Comparison of ENCODE assay signal across 8 cellular contexts in genomic region chr11:3169235-3169951, GRCh38. TPM values are rescaled to one million over a fixed set of nuclear protein-coding genes. Genes with fewer than 3 reads are reported as not detected.
DNase-seq lines count a peak whose midpoint lies in the region; ATAC-seq, FAIRE-seq and TF ChIP-seq lines count a peak whose summit lies in the region.

No MANE protein-coding gene starts in this region.

- FAIRE-seq in A549 (lab: Jason Lieb, UNC): no peak

- H3K27ac Mint-ChIP-seq in activated T-helper 1 cell treated with anti-CD3 and anti-CD28 coated beads, Interleukin-12 subunit alpha, Interleukin-12 subunit beta, Interleukin-2, Interleukin-4 antibody, amounts not matched to agents 30 ng/mL and 10 ng/mL and 1 ng/mL, durations not matched to agents 14 hours and 24 hours and 36 hours: no peak overlapping the region
- H3K27ac Mint-ChIP-seq in glutamatergic neuron (ENCODE audit: unreplicated experiment): no peak overlapping the region
- no peak overlapping the region for H3K27ac Mint-ChIP-seq in progenitor cell of endocrine pancreas

- H3K27ac ChIP-seq in A549 (peak overlapping the region in 1 of 2 experiments; percentile 38; a peak in 2 of 6 replicates), psoas muscle (peak overlapping the region; percentile 72)

- DNase-seq in A549 (ENCODE audit: low read depth in 1 of 2, low spot score in 1 of 2): peak in 1 of 2 experiments; percentile 31
- DNase-seq in HS-27A (ENCODE audit: low read depth): peak; percentile 31
- DNase-seq in activated T-helper 1 cell treated with anti-CD3 and anti-CD28 coated beads, Interleukin-12 subunit alpha, Interleukin-12 subunit beta, Interleukin-2, Interleukin-4 antibody, amounts not matched to agents 30 ng/mL and 10 ng/mL and 1 ng/mL, durations not matched to agents 14 hours and 24 hours and 36 hours (ENCODE audit: low spot score): no peak
- peak; percentile 39 for DNase-seq in glutamatergic neuron
- DNase-seq in psoas muscle: peak; percentile 59 to 80
- DNase-seq in progenitor cell of endocrine pancreas (ENCODE audit: low spot score, unreplicated experiment): no peak

- peak overlapping the region; percentile 85 for H3K4me2 ChIP-seq in A549

- intact Hi-C loops in activated T-helper 1 cell treated with anti-CD3 and anti-CD28 coated beads, Interleukin-12 subunit alpha, Interleukin-12 subunit beta, Interleukin-2, Interleukin-4 antibody, amounts not matched to agents 30 ng/mL and 10 ng/mL and 1 ng/mL, durations not matched to agents 14 hours and 24 hours and 36 hours (cut with micrococcal nuclease): no loop called here
- intact Hi-C loops in psoas muscle (cut with DNase I): loop anchor here in 1 of 2 donors (10.0 kb wide), 2 partner anchors 55 to 115 kb away; partner anchors contain the start of gene CARS1

- peaks cover 15% of the 10 kb centered on the region for H3K27me3 Mint-ChIP-seq in activated T-helper 1 cell treated with anti-CD3 and anti-CD28 coated beads, Interleukin-12 subunit alpha, Interleukin-12 subunit beta, Interleukin-2, Interleukin-4 antibody, amounts not matched to agents 30 ng/mL and 10 ng/mL and 1 ng/mL, durations not matched to agents 14 hours and 24 hours and 36 hours (ENCODE audit: insufficient read depth)
- H3K27me3 Mint-ChIP-seq in glutamatergic neuron (ENCODE audit: unreplicated experiment) (peaks cover 10% of the 10 kb centered on the region), progenitor cell of endocrine pancreas (peaks cover 65% of the 10 kb centered on the region)

- TF ChIP-seq CTCF in A549 (IDR thresholded peaks at IDR 0.05): no peak
- no peak for TF ChIP-seq CTCF in glutamatergic neuron (IDR thresholded peaks at IDR 0.05; ENCODE audit: partially characterized antibody, unreplicated experiment)
- peak; percentile 20 for TF ChIP-seq CTCF in psoas muscle (IDR thresholded peaks at IDR 0.05)
- no peak for TF ChIP-seq CTCF in progenitor cell of endocrine pancreas (IDR thresholded peaks at IDR 0.05; ENCODE audit: unreplicated experiment)

- TF ChIP-seq EP300 in A549 (IDR thresholded peaks at IDR 0.05): no peak

- H3K9me3 Mint-ChIP-seq in activated T-helper 1 cell treated with anti-CD3 and anti-CD28 coated beads, Interleukin-12 subunit alpha, Interleukin-12 subunit beta, Interleukin-2, Interleukin-4 antibody, amounts not matched to agents 30 ng/mL and 10 ng/mL and 1 ng/mL, durations not matched to agents 14 hours and 24 hours and 36 hours: no peaks in the 10 kb centered on the region
- peaks cover 14% of the 10 kb centered on the region for H3K9me3 Mint-ChIP-seq in glutamatergic neuron (ENCODE audit: unreplicated experiment)
- no peaks in the 10 kb centered on the region for H3K9me3 Mint-ChIP-seq in progenitor cell of endocrine pancreas (ENCODE audit: low read depth)

- peaks cover 3% of the 10 kb centered on the region for H3K36me3 Mint-ChIP-seq in activated T-helper 1 cell treated with anti-CD3 and anti-CD28 coated beads, Interleukin-12 subunit alpha, Interleukin-12 subunit beta, Interleukin-2, Interleukin-4 antibody, amounts not matched to agents 30 ng/mL and 10 ng/mL and 1 ng/mL, durations not matched to agents 14 hours and 24 hours and 36 hours (ENCODE audit: low read depth)
- no peaks in the 10 kb centered on the region for H3K36me3 Mint-ChIP-seq in glutamatergic neuron (ENCODE audit: unreplicated experiment)
- no peaks in the 10 kb centered on the region for H3K36me3 Mint-ChIP-seq in progenitor cell of endocrine pancreas (ENCODE audit: insufficient read depth)

- 26% methylated on average over 29 of the region's 30 CpGs for WGBS in A549 (ENCODE audit: missing lambda C conversion rate)
- 1% methylated on average over 29 to 30 of the region's 30 CpGs for WGBS in psoas muscle, 3 donors

- H3K4me3 ChIP-seq in A549 (peak overlapping the region; percentile 28; the same call in 1 of the 3 replicates), psoas muscle (peak overlapping the region; percentile 52)

- H3K27me3 ChIP-seq in psoas muscle (ENCODE audit: insufficient read depth in 3 of 3, low read length in 2 of 3): no peaks in the 10 kb centered on the region

- H3K36me3 ChIP-seq in psoas muscle (ENCODE audit: insufficient read depth in 1 of 2, low read depth in 1 of 2): no peaks in the 10 kb centered on the region

- CTCF ChIA-PET in A549 (lab: Yijun Ruan, JAX): interaction anchor here (1.3 to 1.6 kb wide), 3 partner anchors 16 to 78 kb away, joined by 3 to 5 read pairs (median 3); no protein-coding TSS in a partner anchor

- ATAC-seq in A549 (peak; percentile 45 to 63), psoas muscle (peak; percentile 73 to 83 (median 78)), HG03342 (IDR thresholded peaks at IDR 0.05; ENCODE audit: unreplicated experiment) (no peak), GM21723 (IDR thresholded peaks at IDR 0.05; ENCODE audit: unreplicated experiment) (no peak)

- H3K4me3 Mint-ChIP-seq in activated T-helper 1 cell treated with anti-CD3 and anti-CD28 coated beads, Interleukin-12 subunit alpha, Interleukin-12 subunit beta, Interleukin-2, Interleukin-4 antibody, amounts not matched to agents 30 ng/mL and 10 ng/mL and 1 ng/mL, durations not matched to agents 14 hours and 24 hours and 36 hours: peak overlapping the region; percentile 64
- no peak overlapping the region for H3K4me3 Mint-ChIP-seq in glutamatergic neuron (ENCODE audit: unreplicated experiment)
- H3K4me3 Mint-ChIP-seq in progenitor cell of endocrine pancreas (ENCODE audit: low read depth): no peak overlapping the region

- no peak for TF ChIP-seq RAD21 in A549 (conservative IDR thresholded peaks at IDR 0.05 in 1 of 2, IDR thresholded peaks at IDR 0.05 in 1 of 2)

- TF ChIP-seq POLR2A in A549 (IDR thresholded peaks at IDR 0.05; ENCODE audit: low read length): no peak

- POLR2A ChIA-PET in A549 (lab: Yijun Ruan, JAX): no interaction called here

- H3K4me1 ChIP-seq in A549: peaks cover 10% of the 10 kb centered on the region
- peaks cover 22% of the 10 kb centered on the region for H3K4me1 ChIP-seq in psoas muscle

- peaks cover 11% of the 10 kb centered on the region for H3K4me1 Mint-ChIP-seq in activated T-helper 1 cell treated with anti-CD3 and anti-CD28 coated beads, Interleukin-12 subunit alpha, Interleukin-12 subunit beta, Interleukin-2, Interleukin-4 antibody, amounts not matched to agents 30 ng/mL and 10 ng/mL and 1 ng/mL, durations not matched to agents 14 hours and 24 hours and 36 hours (ENCODE audit: low read depth)
- H3K4me1 Mint-ChIP-seq in glutamatergic neuron (ENCODE audit: low read depth, unreplicated experiment): peaks cover 22% of the 10 kb centered on the region
- peaks cover 1% of the 10 kb centered on the region for H3K4me1 Mint-ChIP-seq in progenitor cell of endocrine pancreas (ENCODE audit: low read depth)

- H3K9me3 ChIP-seq in A549: no peaks in the 10 kb centered on the region
- H3K9me3 ChIP-seq in psoas muscle: no peaks in the 10 kb centered on the region

TF ChIP-seq in A549, 52 proteins besides CTCF, POLR2A, EP300 and RAD21 (continues in another document):
- TF ChIP-seq FOSB (CRISPR knock-in tag; IDR thresholded peaks at IDR 0.05) (no peak), GATA3 (IDR thresholded peaks at IDR 0.05; ENCODE audit: borderline replicate concordance) (no peak), CBX2 (IDR thresholded peaks at IDR 0.05; ENCODE audit: borderline replicate concordance, low read depth) (no peak), ZSCAN20 (CRISPR knock-in tag; IDR thresholded peaks at IDR 0.05) (no peak), KDM1A (IDR thresholded peaks at IDR 0.05; ENCODE audit: low read depth) (no peak), HDAC2 (IDR thresholded peaks at IDR 0.05) (no peak), SREBF2 (IDR thresholded peaks at IDR 0.05) (no peak)
- TF ChIP-seq, protein P1, sequence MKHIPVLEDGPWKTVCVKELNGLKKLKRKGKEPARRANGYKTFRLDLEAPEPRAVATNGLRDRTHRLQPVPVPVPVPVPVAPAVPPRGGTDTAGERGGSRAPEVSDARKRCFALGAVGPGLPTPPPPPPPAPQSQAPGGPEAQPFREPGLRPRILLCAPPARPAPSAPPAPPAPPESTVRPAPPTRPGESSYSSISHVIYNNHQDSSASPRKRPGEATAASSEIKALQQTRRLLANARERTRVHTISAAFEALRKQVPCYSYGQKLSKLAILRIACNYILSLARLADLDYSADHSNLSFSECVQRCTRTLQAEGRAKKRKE (CRISPR knock-in tag; IDR thresholded peaks at IDR 0.05; ENCODE audit: low read depth): no peak
- TF ChIP-seq, protein P2, sequence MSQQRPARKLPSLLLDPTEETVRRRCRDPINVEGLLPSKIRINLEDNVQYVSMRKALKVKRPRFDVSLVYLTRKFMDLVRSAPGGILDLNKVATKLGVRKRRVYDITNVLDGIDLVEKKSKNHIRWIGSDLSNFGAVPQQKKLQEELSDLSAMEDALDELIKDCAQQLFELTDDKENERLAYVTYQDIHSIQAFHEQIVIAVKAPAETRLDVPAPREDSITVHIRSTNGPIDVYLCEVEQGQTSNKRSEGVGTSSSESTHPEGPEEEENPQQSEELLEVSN (IDR thresholded peaks at IDR 0.05; ENCODE audit: borderline replicate concordance, low read depth): no peak

RNA-seq across cellular contexts. Expression of gene OSBPL5, which starts 4.3 kb away (rescaled TPM):
- polyA plus RNA-seq in A549 (2011; rRNA removed) (1.6 and 2.3 TPM in 2 replicates), A549 (2017; fragmentation: RNase III; extraction: RNeasy Plus Mini Kit Qiagen cat#74134 plus additional on column Dnase treatment) (4.1 to 5.3 TPM (median 4.6 TPM) in 3 replicates), psoas muscle (1 to 10 TPM; 3.4 to 5.0 (median 4.3) TPM)
- polyA plus RNA-seq in A549 (2012; cell fraction: cytosol; rRNA removed): 3.5 and 4.5 TPM in 2 replicates
- polyA plus RNA-seq in A549 (2012; cell fraction: nucleus; rRNA removed): 23.7 and 26.8 TPM in 2 replicates
- polyA minus RNA-seq in A549 (2011; rRNA and poly(A)+ RNA removed): 4.1 and 4.4 TPM in 2 replicates
- total RNA-seq in activated T-helper 1 cell treated with anti-CD3 and anti-CD28 coated beads, Interleukin-12 subunit alpha, Interleukin-12 subunit beta, Interleukin-2, Interleukin-4 antibody, amounts not matched to agents 30 ng/mL and 10 ng/mL and 1 ng/mL, durations not matched to agents 14 hours and 24 hours and 36 hours: 1.6 and 1.9 TPM in 2 replicates
- total RNA-seq in glutamatergic neuron (ENCODE audit: unreplicated experiment) (115 TPM), psoas muscle (10 to 100 TPM in 2 of 4 donors, 1 to 10 TPM in 2; 6.9 to 12.4 (median 10.3) TPM), progenitor cell of endocrine pancreas (11.9 and 13.3 TPM in 2 replicates)

RNA-seq across cellular contexts. Expression of gene MRGPRG, which starts 49.2 kb away (rescaled TPM):
- polyA plus RNA-seq in A549 (2011; rRNA removed) (not detected in 2 replicates), A549 (2017; fragmentation: RNase III; extraction: RNeasy Plus Mini Kit Qiagen cat#74134 plus additional on column Dnase treatment) (not detected in 3 replicates), psoas muscle (not detected)
- polyA plus RNA-seq in A549 (2012; cell fraction: cytosol; rRNA removed): not detected in 2 replicates
- not detected in 2 replicates for polyA plus RNA-seq in A549 (2012; cell fraction: nucleus; rRNA removed)
- polyA minus RNA-seq in A549 (2011; rRNA and poly(A)+ RNA removed): not detected in 2 replicates
- not detected in 2 replicates for total RNA-seq in activated T-helper 1 cell treated with anti-CD3 and anti-CD28 coated beads, Interleukin-12 subunit alpha, Interleukin-12 subunit beta, Interleukin-2, Interleukin-4 antibody, amounts not matched to agents 30 ng/mL and 10 ng/mL and 1 ng/mL, durations not matched to agents 14 hours and 24 hours and 36 hours
- total RNA-seq in glutamatergic neuron (ENCODE audit: unreplicated experiment) (not detected), psoas muscle (not detected), progenitor cell of endocrine pancreas (not detected in 2 replicates)

Comparison
In these comparisons a context has a peak if more than half of its experiments do, and no peak if none do; other contexts are left out.
1. ATAC-seq: peak in A549 (2 of 2) and psoas muscle (4 of 4); none in HG03342 (single experiment) and GM21723 (single experiment).
2. DNase-seq: peak in HS-27A (single experiment), glutamatergic neuron (single experiment) and psoas muscle (2 of 2); none in activated T-helper 1 cell treated with anti-CD3 and anti-CD28 coated beads, Interleukin-12 subunit alpha, Interleukin-12 subunit beta, Interleukin-2, Interleukin-4 antibody, amounts not matched to agents 30 ng/mL and 10 ng/mL and 1 ng/mL, durations not matched to agents 14 hours and 24 hours and 36 hours (single experiment) and progenitor cell of endocrine pancreas (single experiment).